ENCODE assay signal across 20 cellular contexts in the genomic region with DNA sequence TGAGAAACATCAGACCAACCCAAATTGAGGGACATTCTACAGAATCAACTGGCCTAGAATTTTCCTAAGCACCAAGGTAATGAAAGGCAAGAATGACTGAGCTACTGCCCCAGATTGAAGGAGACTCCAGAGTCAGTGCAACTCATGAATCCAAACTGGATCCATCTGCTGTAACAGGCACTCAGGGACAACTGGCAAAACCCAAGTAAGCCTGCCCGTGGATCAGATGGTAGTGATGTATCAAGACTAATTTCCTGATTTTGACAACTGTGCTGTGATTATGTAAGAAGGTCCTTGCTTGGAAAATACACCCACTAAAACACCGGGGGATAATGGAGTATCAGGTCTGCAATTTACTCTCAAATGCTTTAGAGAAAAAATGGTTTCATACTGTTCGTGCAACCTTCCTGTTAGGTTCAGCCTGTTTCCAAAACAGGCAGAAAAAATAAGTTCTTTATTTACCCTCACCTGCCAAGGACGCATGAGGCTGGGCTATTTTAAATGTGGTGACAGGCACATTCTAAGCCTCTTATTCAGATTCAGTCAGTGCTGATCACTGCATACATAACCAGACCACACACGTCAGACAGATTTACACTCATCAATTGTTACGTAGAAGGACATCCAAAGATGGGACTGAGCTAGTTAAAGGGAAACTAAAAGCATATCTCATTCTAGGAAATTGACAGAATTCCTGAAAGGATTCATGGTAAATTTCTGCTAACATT. TPM values are rescaled to one million over a fixed set of nuclear protein-coding genes. Genes with fewer than 3 reads are reported as not detected.
DNase-seq lines count a peak whose midpoint lies in the region; ATAC-seq, FAIRE-seq and TF ChIP-seq lines count a peak whose summit lies in the region.
"Had no signal": no experiment of that assay in that cellular context is flagged by ENCODE, and none has a peak within 500 bp of the region (broad histone marks: within the 10 kb centered on the region; RNA-seq: fewer than 3 reads in every experiment).

No MANE protein-coding gene starts in this region.

- no peak for TF ChIP-seq RAD21 in GM12878 (IDR thresholded peaks at IDR 0.05; ENCODE audit: insufficient read depth, low read depth, low read length)

- SMC1A ChIA-PET in GM12878 (lab: Charles Lee; ENCODE audit: uncharacterized antibody, unreplicated experiment) = interaction anchor here (1.6 kb wide), 1 partner anchor 9 kb away, joined by 4 read pairs; no protein-coding TSS in a partner anchor

- H3K4me2 ChIP-seq in GM12878 (ENCODE audit: control insufficient read depth, insufficient read depth) = peak overlapping the region; percentile 35

- H3K27ac ChIP-seq in HEK293 (ENCODE audit: extremely low read depth, low read depth, low read length) = no peak overlapping the region
- H3K27ac ChIP-seq in GM12878 (ENCODE audit: control insufficient read depth, insufficient read depth) = 0 out of 2 replicates have a peak overlapping the region, but pooled peaks have one; percentile 13
- peak overlapping the region; percentile 65 to 80 for H3K27ac ChIP-seq in right atrium auricular region
- H3K27ac ChIP-seq: neutrophil, right lobe of liver, SJSA1 had no signal

- H3K36me3 ChIP-seq in HEK293 (ENCODE audit: control insufficient read depth in 2 of 2, insufficient read depth in 1 of 2, low read length in 2 of 2) (peaks cover 0 to 32% of the 10 kb centered on the region in 2 experiments; a peak in 1 of 3 replicates), GM12878 (ENCODE audit: control insufficient read depth in 2 of 2, insufficient read depth in 2 of 2, low read length in 1 of 2) (no peaks in the 10 kb centered on the region), right atrium auricular region (peaks cover 3% of the 10 kb centered on the region)

- POLR2A ChIA-PET in HEK293 (lab: Yijun Ruan, JAX) = no interaction called here
- POLR2A ChIA-PET in GM12878 (lab: Charles Lee) = no interaction called here

- no peaks in the 10 kb centered on the region for H3K27me3 ChIP-seq in GM12878 (replicated peaks in 1 of 2; ENCODE audit: control insufficient read depth in 2 of 2, insufficient read depth in 2 of 2, low read length in 1 of 2)
- H3K27me3 ChIP-seq in right atrium auricular region = no peaks in the 10 kb centered on the region
- H3K27me3 ChIP-seq: neutrophil, right lobe of liver, SJSA1 had no signal

- H3K9ac ChIP-seq in GM12878 (ENCODE audit: control insufficient read depth, insufficient read depth, low read length) = no peak overlapping the region

- RAD21 ChIA-PET in GM12878 (lab: Charles Lee; ENCODE audit: unreplicated experiment) = no interaction called here

- in situ Hi-C loops in GM12878 (cut with MboI) = no loop called here

- intact Hi-C loops in GM12878 (cut with micrococcal nuclease; ENCODE audit: unreplicated experiment) = no loop called here

- ATAC-seq in GM12878 (peak; percentile 45), HG03039 (IDR thresholded peaks at IDR 0.05; ENCODE audit: unreplicated experiment) (no peak), HG02938 (IDR thresholded peaks at IDR 0.05; ENCODE audit: unreplicated experiment) (no peak)
- ATAC-seq: right lobe of liver had no signal

- no peak for FAIRE-seq in GM12878 (lab: Jason Lieb, UNC)
- FAIRE-seq: colon, G401.6, GM12892 had no signal

- no peaks in the 10 kb centered on the region for H3K4me1 ChIP-seq in HEK293 (ENCODE audit: control insufficient read depth, insufficient read depth, low read length)
- H3K4me1 ChIP-seq in GM12878 (ENCODE audit: control insufficient read depth, insufficient read depth, low read length) = peaks cover 15% of the 10 kb centered on the region
- peaks cover 0 to 42% of the 10 kb centered on the region in 2 donors for H3K4me1 ChIP-seq in right atrium auricular region
- H3K4me1 ChIP-seq: Caco-2, right lobe of liver had no signal

- H3K4me3 ChIP-seq in HEK293 (ENCODE audit: low read depth, low read length) (no peak overlapping the region), GM12878 (no peak overlapping the region), right atrium auricular region (no peak overlapping the region)
- H3K4me3 ChIP-seq: right lobe of liver, SJSA1 had no signal

- CTCF ChIA-PET in HEK293 (lab: Yijun Ruan, JAX) (no interaction called here), GM12878 (lab: Yijun Ruan, JAX) (no interaction called here)

- WGBS in GM12878 (ENCODE audit: insufficient coverage, insufficient replicate concordance, low lambda C conversion rate, missing lambda C conversion rate) = 75% methylated on average over 6 of the region's 6 CpGs

- TSS peak; percentile 17 for BruUV-seq in GM12878 (replicated peaks; lab: Mats Ljungman, UMichigan)

- TF ChIP-seq EP300 in GM12878 (IDR thresholded peaks at IDR 0.05; ENCODE audit: borderline replicate concordance in 1 of 2, control insufficient read depth in 1 of 2, low read depth in 2 of 2, low read length in 2 of 2) = no peak

- H3K9me3 ChIP-seq in HEK293 (ENCODE audit: control insufficient read depth, insufficient read depth, low read depth, low read length) (no peaks in the 10 kb centered on the region), GM12878 (replicated peaks; ENCODE audit: control insufficient read depth, insufficient read depth, low read length) (no peaks in the 10 kb centered on the region), right atrium auricular region (no peaks in the 10 kb centered on the region)
- H3K9me3 ChIP-seq: Caco-2, neutrophil, right lobe of liver, SJSA1 had no signal

- TF ChIP-seq CTCF in HEK293 (tag by site-specific recombination; IDR thresholded peaks at IDR 0.05) = no peak
- no peak for TF ChIP-seq CTCF in GM12878 (IDR thresholded peaks at IDR 0.05 in 2 of 3, conservative IDR thresholded peaks at IDR 0.05 in 1 of 3; ENCODE audit: control insufficient read depth in 2 of 3, extremely low read depth in 1 of 3, insufficient read depth in 1 of 3, low read depth in 3 of 3, low read length in 3 of 3)
- no peak for TF ChIP-seq CTCF in right atrium auricular region (IDR thresholded peaks at IDR 0.05)

- no peak overlapping the region for H2AFZ ChIP-seq in GM12878 (ENCODE audit: control insufficient read depth, low read depth, low read length)

- DNase-seq in Ammon's horn (ENCODE audit: low spot score) = peak; percentile 46
- no peak for DNase-seq in GM12878 (ENCODE audit: low read depth, low spot score)
- no peak for DNase-seq in right atrium auricular region (ENCODE audit: low spot score)
- no peak for DNase-seq in activated gamma-delta T cell treated with Interleukin-2 at 50 U/mL for 16 hours
- no peak for DNase-seq in globus pallidus (ENCODE audit: low spot score)
- DNase-seq: activated T-cell treated with anti-CD3 and anti-CD28 coated beads, Interleukin-2, amount 50 U/mL, for 1 hour; Caco-2; NCI-H187 treated with DMSO at 0.1 percent for 48 hours; NCI-H524 treated with DMSO at 0.1 percent for 48 hours; right lobe of liver; stimulated activated CD4-positive, alpha-beta T cell treated with anti-CD3 and anti-CD28 coated beads, Interleukin-1b, Interleukin-23, amount 100 ng/mL, for 48 hours had no signal

- 0 out of 2 replicates have a peak, but pooled peaks cover 4% of the 10 kb centered on the region for H4K20me1 ChIP-seq in GM12878 (ENCODE audit: control insufficient read depth, insufficient read depth)

- H3K79me2 ChIP-seq in GM12878 (ENCODE audit: control insufficient read depth, insufficient read depth, low read length) = peaks cover 45% of the 10 kb centered on the region

- no peak for TF ChIP-seq POLR2A in GM12878 (IDR thresholded peaks at IDR 0.05; ENCODE audit: low read depth, low read length)

RNA-seq across cellular contexts. Expression of gene MBTPS1, which starts 7.0 kb away (rescaled TPM):
- 193 and 215 TPM in 2 replicates for total RNA-seq in GM12878 (2013; cell fraction: nucleolus; rRNA removed)
- 37.5 and 39.5 TPM in 2 replicates for total RNA-seq in GM12878 (2014; rRNA removed)
- total RNA-seq in GM12878 (2014; rRNA removed; fragmentation: Illumina TruSeq; extraction: Trizol) = 21.9 and 23.7 TPM in 2 replicates
- 28.1 and 37.5 TPM in 2 replicates for total RNA-seq in GM12878 (2021)
- 16.7 TPM for polyA plus RNA-seq in GM12878 (2011; ENCODE audit: low read depth)
- 39.5 and 43.9 TPM in 2 replicates for polyA plus RNA-seq in GM12878 (2011; rRNA removed)
- 31.3 and 41.1 TPM in 2 replicates for polyA plus RNA-seq in GM12878 (2011; cell fraction: cytosol; rRNA removed)
- 117 and 119 TPM in 2 replicates for polyA plus RNA-seq in GM12878 (2011; cell fraction: nucleus; rRNA removed)
- polyA plus RNA-seq in GM12878 (2012) = 27.7 and 30.7 TPM in 2 replicates
- polyA plus RNA-seq in GM12878 (2014; fragmentation: Illumina TruSeq; extraction: Trizol) = 24.9 and 28.7 TPM in 2 replicates
- polyA plus RNA-seq in GM12878 (2014; fragmentation: Nextera tagmentation; extraction: Ambion mirVana) = 1 to 10 TPM; 1.3 to 3.3 TPM
- polyA plus RNA-seq in GM12878 (2014; rRNA removed) = 33.8 and 34.6 TPM in 2 replicates
- polyA plus RNA-seq in GM12878 (2016; fragmentation: Nextera tagmentation; extraction: Ambion mirVana) = 10 to 100 TPM; 35.9 to 37.4 TPM
- polyA minus RNA-seq in GM12878 (2011; rRNA and poly(A)+ RNA removed) = 63.2 and 68.7 TPM in 2 replicates
- polyA minus RNA-seq in GM12878 (2011; cell fraction: cytosol; rRNA and poly(A)+ RNA removed) = 17.4 and 20.7 TPM in 2 replicates
- polyA minus RNA-seq in GM12878 (2011; cell fraction: nucleus; rRNA and poly(A)+ RNA removed) = 88.0 and 117 TPM in 2 replicates
- 10 to 100 TPM; 75.3 to 77.5 TPM for total RNA-seq in right atrium auricular region

RNA-seq across cellular contexts. Expression of gene HSDL1, which starts 35.2 kb away (rescaled TPM):
- total RNA-seq in GM12878 (2013; cell fraction: nucleolus; rRNA removed) = 15.6 and 18.8 TPM in 2 replicates
- total RNA-seq in GM12878 (2014; rRNA removed) (5.5 and 7.8 TPM in 2 replicates), GM12878 (2014; rRNA removed; fragmentation: Illumina TruSeq; extraction: Trizol) (5.5 and 5.6 TPM in 2 replicates), GM12878 (2021) (5.5 and 6.8 TPM in 2 replicates), right atrium auricular region (10 to 100 TPM; 14.6 to 15.4 TPM)
- polyA plus RNA-seq in GM12878 (2011; ENCODE audit: low read depth) = 4.1 TPM
- polyA plus RNA-seq in GM12878 (2011; rRNA removed) (13.4 and 17.4 TPM in 2 replicates), GM12878 (2014; fragmentation: Illumina TruSeq; extraction: Trizol) (7.0 and 10.6 TPM in 2 replicates), GM12878 (2014; fragmentation: Nextera tagmentation; extraction: Ambion mirVana) (1 to 10 TPM; 2.0 to 3.6 TPM), GM12878 (2014; rRNA removed) (5.6 and 7.5 TPM in 2 replicates), GM12878 (2016; fragmentation: Nextera tagmentation; extraction: Ambion mirVana) (1 to 10 TPM; 4.4 to 5.7 TPM)
- 5.6 and 8.1 TPM in 2 replicates for polyA plus RNA-seq in GM12878 (2011; cell fraction: cytosol; rRNA removed)
- polyA plus RNA-seq in GM12878 (2011; cell fraction: nucleus; rRNA removed) = 13.9 and 17.2 TPM in 2 replicates
- polyA plus RNA-seq in GM12878 (2012) = 6.3 and 7.9 TPM in 2 replicates
- polyA minus RNA-seq in GM12878 (2011; rRNA and poly(A)+ RNA removed) = 8.8 and 12.1 TPM in 2 replicates
- polyA minus RNA-seq in GM12878 (2011; cell fraction: cytosol; rRNA and poly(A)+ RNA removed) = 2.8 and 3.0 TPM in 2 replicates
- polyA minus RNA-seq in GM12878 (2011; cell fraction: nucleus; rRNA and poly(A)+ RNA removed) = 3.4 and 5.8 TPM in 2 replicates

RNA-seq across cellular contexts. Expression of gene DNAAF1, which starts 35.3 kb away (rescaled TPM):
- not detected in 2 replicates for total RNA-seq in GM12878 (2013; cell fraction: nucleolus; rRNA removed)
- total RNA-seq in GM12878 (2014; rRNA removed) (not detected in 2 replicates), GM12878 (2014; rRNA removed; fragmentation: Illumina TruSeq; extraction: Trizol) (not detected in 2 replicates), GM12878 (2021) (not detected in 2 replicates), right atrium auricular region (1 to 10 TPM in 1 of 2 donors, not detected in 1; 1.8 TPM)
- polyA plus RNA-seq in GM12878 (2011; ENCODE audit: low read depth) = not detected
- polyA plus RNA-seq in GM12878 (2011; rRNA removed) (not detected in 2 replicates), GM12878 (2014; fragmentation: Illumina TruSeq; extraction: Trizol) (0.04 TPM in 1 of 2 replicates, not detected in the other), GM12878 (2014; fragmentation: Nextera tagmentation; extraction: Ambion mirVana) (under 1 TPM; 0.02 to 0.11 TPM), GM12878 (2014; rRNA removed) (not detected in 2 replicates), GM12878 (2016; fragmentation: Nextera tagmentation; extraction: Ambion mirVana) (under 1 TPM in 1 of 2 experiments, not detected in 1; 0.76 TPM)
- not detected in 2 replicates for polyA plus RNA-seq in GM12878 (2011; cell fraction: cytosol; rRNA removed)
- not detected in 2 replicates for polyA plus RNA-seq in GM12878 (2011; cell fraction: nucleus; rRNA removed)
- 0.30 and 1.2 TPM in 2 replicates for polyA plus RNA-seq in GM12878 (2012)
- not detected in 2 replicates for polyA minus RNA-seq in GM12878 (2011; rRNA and poly(A)+ RNA removed)
- polyA minus RNA-seq in GM12878 (2011; cell fraction: cytosol; rRNA and poly(A)+ RNA removed) = not detected in 2 replicates
- polyA minus RNA-seq in GM12878 (2011; cell fraction: nucleus; rRNA and poly(A)+ RNA removed) = not detected in 2 replicates
- total RNA-seq: glomerular endothelial cell, SJSA1 had no signal
